In the genomic region with DNA sequence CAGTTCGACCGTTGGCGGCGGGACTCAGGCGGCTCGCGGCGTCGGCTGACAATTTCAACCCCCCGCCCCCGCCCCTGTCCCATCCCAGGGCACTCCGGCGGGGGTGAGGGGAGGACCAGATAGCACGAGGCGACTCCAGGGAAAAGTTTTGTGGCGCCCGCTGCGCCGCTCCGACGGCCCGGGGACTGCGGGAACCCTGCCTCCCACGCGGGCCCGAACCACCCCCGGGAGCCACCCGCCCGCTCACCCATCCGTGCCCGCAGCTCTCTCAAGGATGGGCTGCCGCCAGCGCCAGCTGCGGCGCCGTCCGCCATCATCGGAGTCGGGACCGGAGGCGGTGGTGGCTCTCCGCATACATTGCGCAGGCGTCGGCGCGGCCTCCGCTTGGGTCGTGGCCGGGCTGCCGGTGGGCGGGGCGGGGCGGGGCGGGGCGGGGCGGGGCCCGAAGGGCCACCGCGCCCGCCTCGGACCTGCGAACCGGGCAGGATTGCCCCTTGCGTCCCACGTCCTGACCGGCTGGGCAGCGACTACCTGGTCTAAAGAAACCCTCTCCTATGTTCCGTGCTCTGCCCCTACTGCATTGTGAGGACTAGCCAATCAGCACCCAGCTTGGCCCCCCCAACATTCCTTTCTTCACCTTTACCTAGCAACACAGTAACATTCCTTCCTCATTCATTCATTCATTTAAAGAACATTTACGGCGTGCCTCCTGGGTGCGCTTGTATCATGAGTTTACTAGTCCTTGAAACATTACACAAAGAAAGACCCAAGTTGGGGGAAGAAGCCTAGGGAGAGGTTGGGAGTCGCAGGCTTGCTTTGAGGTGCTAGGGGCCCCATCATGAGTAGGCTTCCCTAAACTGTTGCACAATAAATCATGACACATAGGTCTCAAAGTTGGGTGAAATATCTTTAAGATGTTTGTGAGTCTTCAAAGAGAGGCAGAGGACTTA, we compare ENCODE assay signal across 8 cellular contexts. TPM values are rescaled to one million over a fixed set of nuclear protein-coding genes. Genes with fewer than 3 reads are reported as not detected.
DNase-seq lines count a peak whose midpoint lies in the region; ATAC-seq and TF ChIP-seq lines count a peak whose summit lies in the region.

MAP7D3 (minus strand) TSS at position 359 of the 950 bp plus-strand sequence; CDS start at position 317, 42 bp downstream.

- H3K4me1 ChIP-seq in OCI-LY3 (ENCODE audit: low read length), result peaks cover 6% of the 10 kb centered on the region; the same call in 1 of the 2 replicates

- 0 out of 2 replicates have a peak within 1 kb of the TSS, but pooled peaks have one; percentile 19 for H3K27ac ChIP-seq in OCI-LY3 (ENCODE audit: low read length)

- H3K27me3 ChIP-seq in OCI-LY3 (ENCODE audit: low read depth, low read length), result no peaks in the 10 kb centered on the region

- H3K27me3 Mint-ChIP-seq in activated T-cell treated with anti-CD3 and anti-CD28 coated beads, Interleukin-2, amount 50 U/mL, for 4 hours (ENCODE audit: low read depth), result no peaks in the 10 kb centered on the region
- peaks cover 0 to 5% of the 10 kb centered on the region in 2 donors for H3K27me3 Mint-ChIP-seq in natural killer cell treated with Interleukin-12 subunit alpha and Interleukin-12 subunit beta and Interleukin-15 and Interleukin-18, amount 100 ng/mL, for 72 hours
- no peaks in the 10 kb centered on the region for H3K27me3 Mint-ChIP-seq in stimulated activated naive CD8-positive, alpha-beta T cell treated with anti-CD3 and anti-CD28 coated beads, Interleukin-15, amount 100 ng/mL, for 72 hours

- no peaks in the 10 kb centered on the region for H3K9me3 Mint-ChIP-seq in activated T-cell treated with anti-CD3 and anti-CD28 coated beads, Interleukin-2, amount 50 U/mL, for 4 hours
- H3K9me3 Mint-ChIP-seq in natural killer cell treated with Interleukin-12 subunit alpha and Interleukin-12 subunit beta and Interleukin-15 and Interleukin-18, amount 100 ng/mL, for 72 hours, result no peaks in the 10 kb centered on the region
- H3K9me3 Mint-ChIP-seq in stimulated activated naive CD8-positive, alpha-beta T cell treated with anti-CD3 and anti-CD28 coated beads, Interleukin-15, amount 100 ng/mL, for 72 hours, result no peaks in the 10 kb centered on the region

- H3K79me2 ChIP-seq in OCI-LY3 (ENCODE audit: low read length), result peaks cover 18% of the 10 kb centered on the region

- peak within 1 kb of the TSS; percentile 83 for H3K4me3 ChIP-seq in OCI-LY3 (ENCODE audit: low read length)

- peak within 1 kb of the TSS; percentile 89 for H3K4me3 Mint-ChIP-seq in activated T-cell treated with anti-CD3 and anti-CD28 coated beads, Interleukin-2, amount 50 U/mL, for 4 hours
- peak within 1 kb of the TSS; percentile 86 for H3K4me3 Mint-ChIP-seq in natural killer cell treated with Interleukin-12 subunit alpha and Interleukin-12 subunit beta and Interleukin-15 and Interleukin-18, amount 100 ng/mL, for 72 hours
- peak within 1 kb of the TSS; percentile 87 to 92 for H3K4me3 Mint-ChIP-seq in stimulated activated naive CD8-positive, alpha-beta T cell treated with anti-CD3 and anti-CD28 coated beads, Interleukin-15, amount 100 ng/mL, for 72 hours

- H3K27ac Mint-ChIP-seq in natural killer cell treated with Interleukin-12 subunit alpha and Interleukin-12 subunit beta and Interleukin-15 and Interleukin-18, amount 100 ng/mL, for 72 hours, result peak within 1 kb of the TSS; percentile 49 to 74
- peak within 1 kb of the TSS; percentile 42 to 92 for H3K27ac Mint-ChIP-seq in stimulated activated naive CD8-positive, alpha-beta T cell treated with anti-CD3 and anti-CD28 coated beads, Interleukin-15, amount 100 ng/mL, for 72 hours

- DNase-seq in Ammon's horn (ENCODE audit: low spot score), result peak; percentile 45
- DNase-seq in activated T-cell treated with anti-CD3 and anti-CD28 coated beads, Interleukin-2, amount 50 U/mL, for 4 hours, result peak; percentile 57
- DNase-seq in fibroblast of gingiva (ENCODE audit: low read depth), result peak; percentile 35
- peak; percentile 83 for DNase-seq in natural killer cell treated with Interleukin-12 subunit alpha and Interleukin-12 subunit beta and Interleukin-15 and Interleukin-18, amount 100 ng/mL, for 72 hours (ENCODE audit: low spot score)
- peak; percentile 57 to 63 for DNase-seq in stimulated activated naive CD8-positive, alpha-beta T cell treated with anti-CD3 and anti-CD28 coated beads, Interleukin-15, amount 100 ng/mL, for 72 hours

- no peak for TF ChIP-seq CTCF in OCI-LY3 (IDR thresholded peaks at IDR 0.05; ENCODE audit: low read depth, low read length)

- H3K36me3 Mint-ChIP-seq in activated T-cell treated with anti-CD3 and anti-CD28 coated beads, Interleukin-2, amount 50 U/mL, for 4 hours (ENCODE audit: insufficient read depth), result no peaks in the 10 kb centered on the region
- no peaks in the 10 kb centered on the region for H3K36me3 Mint-ChIP-seq in natural killer cell treated with Interleukin-12 subunit alpha and Interleukin-12 subunit beta and Interleukin-15 and Interleukin-18, amount 100 ng/mL, for 72 hours

- peak; percentile 88 for ATAC-seq in GM19023 (IDR thresholded peaks at IDR 0.05; ENCODE audit: unreplicated experiment)
- peak; percentile 93 for ATAC-seq in HG03175 (IDR thresholded peaks at IDR 0.05; ENCODE audit: unreplicated experiment)
- ATAC-seq in activated T-cell treated with anti-CD3 and anti-CD28 coated beads, Interleukin-2, amount 50 U/mL, for 4 hours, result peak; percentile 88
- ATAC-seq in natural killer cell treated with Interleukin-12 subunit alpha and Interleukin-12 subunit beta and Interleukin-15 and Interleukin-18, amount 100 ng/mL, for 72 hours, result peak; percentile 94 to 95
- peak; percentile 90 for ATAC-seq in stimulated activated naive CD8-positive, alpha-beta T cell treated with anti-CD3 and anti-CD28 coated beads, Interleukin-15, amount 100 ng/mL, for 72 hours

- H3K4me2 ChIP-seq in OCI-LY3 (ENCODE audit: low read length), result peak within 1 kb of the TSS; percentile 81

- H3K36me3 ChIP-seq in OCI-LY3 (replicated peaks; ENCODE audit: low read depth, low read length), result no peaks in the 10 kb centered on the region

- H4K20me1 ChIP-seq in OCI-LY3 (ENCODE audit: insufficient read depth, low read length), result no peaks in the 10 kb centered on the region

- H3K9me3 ChIP-seq in OCI-LY3 (ENCODE audit: insufficient read depth, low read length), result no peaks in the 10 kb centered on the region

- peak within 1 kb of the TSS; percentile 93 for H2AFZ ChIP-seq in OCI-LY3 (ENCODE audit: low read depth, low read length)

- peaks cover 4% of the 10 kb centered on the region for H3K4me1 Mint-ChIP-seq in activated T-cell treated with anti-CD3 and anti-CD28 coated beads, Interleukin-2, amount 50 U/mL, for 4 hours (ENCODE audit: low read depth)
- peaks cover 0 to 3% of the 10 kb centered on the region in 2 donors for H3K4me1 Mint-ChIP-seq in natural killer cell treated with Interleukin-12 subunit alpha and Interleukin-12 subunit beta and Interleukin-15 and Interleukin-18, amount 100 ng/mL, for 72 hours (ENCODE audit: low read depth in 2 of 2)
- H3K4me1 Mint-ChIP-seq in stimulated activated naive CD8-positive, alpha-beta T cell treated with anti-CD3 and anti-CD28 coated beads, Interleukin-15, amount 100 ng/mL, for 72 hours, result peaks cover 14% of the 10 kb centered on the region

- H3K9ac ChIP-seq in OCI-LY3 (ENCODE audit: low read length), result peak within 1 kb of the TSS; percentile 87

RNA-seq across cellular contexts. Expression of gene MAP7D3, which starts in this region (rescaled TPM):
- total RNA-seq in activated T-cell treated with anti-CD3 and anti-CD28 coated beads, Interleukin-2, amount 50 U/mL, for 4 hours, result 10 to 100 TPM; 16.9 to 20.4 (median 19.4) TPM
- 10 to 100 TPM in 1 of 2 donors, 1 to 10 TPM in 1; 9.5 to 13.5 TPM for total RNA-seq in natural killer cell treated with Interleukin-12 subunit alpha and Interleukin-12 subunit beta and Interleukin-15 and Interleukin-18, amount 100 ng/mL, for 72 hours

Comparison
In these comparisons a context has a peak if more than half of its experiments do, and no peak if none do; other contexts are left out.
1. Peak in every context shown above with its lines: DNase-seq, ATAC-seq, H3K4me3 ChIP-seq and H3K27ac ChIP-seq.